ENCODE assay signal across 3 cellular contexts in genomic region chr13:107576430-107576829, GRCh38.
TF ChIP-seq lines count a peak whose summit lies in the region.

No MANE protein-coding gene starts in this region.

TF ChIP-seq in SK-N-SH, 30 proteins besides CTCF, POLR2A, EP300 and RAD21:
- TF ChIP-seq USF2 (IDR thresholded peaks at IDR 0.05; ENCODE audit: borderline replicate concordance, low read depth, low read length) (no peak), MXI1 (IDR thresholded peaks at IDR 0.05; ENCODE audit: low read depth, low read length) (no peak), TCF12 (IDR thresholded peaks at IDR 0.05) (peak; percentile 17; the same call in 1 of the 2 replicates), ELF1 (IDR thresholded peaks at IDR 0.05) (no peak), GABPA (IDR thresholded peaks at IDR 0.05; ENCODE audit: low read depth) (no peak)
- TF ChIP-seq, protein P1, sequence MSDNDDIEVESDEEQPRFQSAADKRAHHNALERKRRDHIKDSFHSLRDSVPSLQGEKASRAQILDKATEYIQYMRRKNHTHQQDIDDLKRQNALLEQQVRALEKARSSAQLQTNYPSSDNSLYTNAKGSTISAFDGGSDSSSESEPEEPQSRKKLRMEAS (IDR thresholded peaks at IDR 0.05; ENCODE audit: low read depth) = no peak

TF ChIP-seq in SK-N-SH treated with all-trans-retinoic acid at 6 μM for 48 hours, 23 proteins besides CTCF, POLR2A, EP300 and RAD21:
- no peak for TF ChIP-seq ESRRG (CRISPR knock-in tag; IDR thresholded peaks at IDR 0.05)
- TF ChIP-seq ZNF565 (CRISPR knock-in tag; conservative IDR thresholded peaks at IDR 0.05; ENCODE audit: low read depth) = no peak
- no peak for TF ChIP-seq ARNTL (CRISPR knock-in tag; IDR thresholded peaks at IDR 0.05; ENCODE audit: borderline replicate concordance, low read depth)
- TF ChIP-seq OSR1 (CRISPR knock-in tag; IDR thresholded peaks at IDR 0.05) = no peak
- TF ChIP-seq ZFP30 (CRISPR knock-in tag; IDR thresholded peaks at IDR 0.05) = no peak
- no peak for TF ChIP-seq SNAI2 (CRISPR knock-in tag; IDR thresholded peaks at IDR 0.05)
- TF ChIP-seq RARB (CRISPR knock-in tag; IDR thresholded peaks at IDR 0.05) = no peak
- TF ChIP-seq TOX (CRISPR knock-in tag; IDR thresholded peaks at IDR 0.05; ENCODE audit: borderline replicate concordance) = no peak
- TF ChIP-seq CSRNP3 (CRISPR knock-in tag; IDR thresholded peaks at IDR 0.05) = no peak
- no peak for TF ChIP-seq ZNF8 (CRISPR knock-in tag; IDR thresholded peaks at IDR 0.05)
- TF ChIP-seq, protein P2, sequence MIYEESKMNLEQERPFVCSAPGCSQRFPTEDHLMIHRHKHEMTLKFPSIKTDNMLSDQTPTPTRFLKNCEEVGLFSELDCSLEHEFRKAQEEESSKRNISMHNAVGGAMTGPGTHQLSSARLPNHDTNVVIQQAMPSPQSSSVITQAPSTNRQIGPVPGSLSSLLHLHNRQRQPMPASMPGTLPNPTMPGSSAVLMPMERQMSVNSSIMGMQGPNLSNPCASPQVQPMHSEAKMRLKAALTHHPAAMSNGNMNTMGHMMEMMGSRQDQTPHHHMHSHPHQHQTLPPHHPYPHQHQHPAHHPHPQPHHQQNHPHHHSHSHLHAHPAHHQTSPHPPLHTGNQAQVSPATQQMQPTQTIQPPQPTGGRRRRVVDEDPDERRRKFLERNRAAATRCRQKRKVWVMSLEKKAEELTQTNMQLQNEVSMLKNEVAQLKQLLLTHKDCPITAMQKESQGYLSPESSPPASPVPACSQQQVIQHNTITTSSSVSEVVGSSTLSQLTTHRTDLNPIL (CRISPR knock-in tag; IDR thresholded peaks at IDR 0.05; ENCODE audit: low read depth) = no peak
- TF ChIP-seq ZNF70 (CRISPR knock-in tag; IDR thresholded peaks at IDR 0.05) = no peak
- no peak for TF ChIP-seq TSHZ2 (CRISPR knock-in tag; IDR thresholded peaks at IDR 0.05)
- TF ChIP-seq, protein P3, sequence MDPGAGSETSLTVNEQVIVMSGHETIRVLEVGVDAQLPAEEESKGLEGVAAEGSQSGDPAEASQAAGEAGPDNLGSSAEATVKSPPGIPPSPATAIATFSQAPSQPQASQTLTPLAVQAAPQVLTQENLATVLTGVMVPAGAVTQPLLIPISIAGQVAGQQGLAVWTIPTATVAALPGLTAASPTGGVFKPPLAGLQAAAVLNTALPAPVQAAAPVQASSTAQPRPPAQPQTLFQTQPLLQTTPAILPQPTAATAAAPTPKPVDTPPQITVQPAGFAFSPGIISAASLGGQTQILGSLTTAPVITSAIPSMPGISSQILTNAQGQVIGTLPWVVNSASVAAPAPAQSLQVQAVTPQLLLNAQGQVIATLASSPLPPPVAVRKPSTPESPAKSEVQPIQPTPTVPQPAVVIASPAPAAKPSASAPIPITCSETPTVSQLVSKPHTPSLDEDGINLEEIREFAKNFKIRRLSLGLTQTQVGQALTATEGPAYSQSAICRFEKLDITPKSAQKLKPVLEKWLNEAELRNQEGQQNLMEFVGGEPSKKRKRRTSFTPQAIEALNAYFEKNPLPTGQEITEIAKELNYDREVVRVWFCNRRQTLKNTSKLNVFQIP (CRISPR knock-in tag; IDR thresholded peaks at IDR 0.05; ENCODE audit: borderline replicate concordance, low read depth) = no peak
- TF ChIP-seq ISL1 (CRISPR knock-in tag; IDR thresholded peaks at IDR 0.05) = no peak
- TF ChIP-seq TCF4 (CRISPR knock-in tag; IDR thresholded peaks at IDR 0.05; ENCODE audit: borderline replicate concordance) = no peak

TF ChIP-seq in IMR-90, 13 proteins besides CTCF, POLR2A, EP300 and RAD21:
- TF ChIP-seq BHLHE40 (IDR thresholded peaks at IDR 0.05; ENCODE audit: low read depth, low read length) = no peak
- TF ChIP-seq MXI1 (IDR thresholded peaks at IDR 0.05; ENCODE audit: borderline replicate concordance, low read depth, low read length) = no peak
- no peak for TF ChIP-seq ELK1 (IDR thresholded peaks at IDR 0.05; ENCODE audit: borderline replicate concordance, low read depth, low read length)
